ENCODE assay signal across 1 cellular context in the genomic region with DNA sequence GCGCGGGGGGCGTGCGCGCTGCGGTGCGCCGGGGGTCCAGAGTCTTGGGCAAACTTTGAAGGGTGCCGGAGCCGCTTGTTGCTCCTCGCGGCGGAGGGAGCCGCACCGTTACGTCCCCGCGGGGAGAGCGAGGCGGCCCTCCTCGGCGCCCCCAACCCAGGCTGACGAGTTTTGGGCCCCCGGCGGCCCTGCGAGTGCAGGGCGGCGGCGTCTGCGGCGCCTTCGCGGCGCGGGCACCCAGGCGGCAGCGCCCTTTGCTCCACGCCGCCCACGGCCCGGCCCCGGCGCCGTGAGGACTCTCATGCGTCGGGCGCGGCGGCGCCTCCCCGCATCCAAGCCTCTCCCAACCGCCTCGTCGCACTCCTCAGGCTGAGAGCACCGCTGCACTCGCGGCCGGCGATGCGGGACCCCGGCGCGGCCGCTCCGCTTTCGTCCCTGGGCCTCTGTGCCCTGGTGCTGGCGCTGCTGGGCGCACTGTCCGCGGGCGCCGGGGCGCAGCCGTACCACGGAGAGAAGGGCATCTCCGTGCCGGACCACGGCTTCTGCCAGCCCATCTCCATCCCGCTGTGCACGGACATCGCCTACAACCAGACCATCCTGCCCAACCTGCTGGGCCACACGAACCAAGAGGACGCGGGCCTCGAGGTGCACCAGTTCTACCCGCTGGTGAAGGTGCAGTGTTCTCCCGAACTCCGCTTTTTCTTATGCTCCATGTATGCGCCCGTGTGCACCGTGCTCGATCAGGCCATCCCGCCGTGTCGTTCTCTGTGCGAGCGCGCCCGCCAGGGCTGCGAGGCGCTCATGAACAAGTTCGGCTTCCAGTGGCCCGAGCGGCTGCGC.
TF ChIP-seq lines count a peak whose summit lies in the region.

No MANE protein-coding gene starts in this region.

TF ChIP-seq in WTC11, 78 proteins besides CTCF, POLR2A, EP300 and RAD21 (continued from another document):
- TF ChIP-seq, protein P1, sequence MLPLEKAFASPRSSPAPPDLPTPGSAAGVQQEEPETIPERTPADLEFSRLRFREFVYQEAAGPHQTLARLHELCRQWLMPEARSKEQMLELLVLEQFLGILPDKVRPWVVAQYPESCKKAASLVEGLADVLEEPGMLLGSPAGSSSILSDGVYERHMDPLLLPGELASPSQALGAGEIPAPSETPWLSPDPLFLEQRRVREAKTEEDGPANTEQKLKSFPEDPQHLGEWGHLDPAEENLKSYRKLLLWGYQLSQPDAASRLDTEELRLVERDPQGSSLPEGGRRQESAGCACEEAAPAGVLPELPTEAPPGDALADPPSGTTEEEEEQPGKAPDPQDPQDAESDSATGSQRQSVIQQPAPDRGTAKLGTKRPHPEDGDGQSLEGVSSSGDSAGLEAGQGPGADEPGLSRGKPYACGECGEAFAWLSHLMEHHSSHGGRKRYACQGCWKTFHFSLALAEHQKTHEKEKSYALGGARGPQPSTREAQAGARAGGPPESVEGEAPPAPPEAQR (CRISPR knock-in tag; IDR thresholded peaks at IDR 0.05), result no peak
- TF ChIP-seq GABPB1 (CRISPR knock-in tag; IDR thresholded peaks at IDR 0.05) (no peak), MAX (CRISPR knock-in tag; IDR thresholded peaks at IDR 0.05) (no peak), NFATC4 (CRISPR knock-in tag; IDR thresholded peaks at IDR 0.05) (no peak), ZNF425 (CRISPR knock-in tag; conservative IDR thresholded peaks at IDR 0.05) (no peak), GRHL2 (CRISPR knock-in tag; IDR thresholded peaks at IDR 0.05; ENCODE audit: insufficient replicate concordance, severe bottlenecking) (no peak), ZNF671 (CRISPR knock-in tag; IDR thresholded peaks at IDR 0.05) (no peak), JAZF1 (CRISPR knock-in tag; IDR thresholded peaks at IDR 0.05) (no peak)
- TF ChIP-seq, protein P2, sequence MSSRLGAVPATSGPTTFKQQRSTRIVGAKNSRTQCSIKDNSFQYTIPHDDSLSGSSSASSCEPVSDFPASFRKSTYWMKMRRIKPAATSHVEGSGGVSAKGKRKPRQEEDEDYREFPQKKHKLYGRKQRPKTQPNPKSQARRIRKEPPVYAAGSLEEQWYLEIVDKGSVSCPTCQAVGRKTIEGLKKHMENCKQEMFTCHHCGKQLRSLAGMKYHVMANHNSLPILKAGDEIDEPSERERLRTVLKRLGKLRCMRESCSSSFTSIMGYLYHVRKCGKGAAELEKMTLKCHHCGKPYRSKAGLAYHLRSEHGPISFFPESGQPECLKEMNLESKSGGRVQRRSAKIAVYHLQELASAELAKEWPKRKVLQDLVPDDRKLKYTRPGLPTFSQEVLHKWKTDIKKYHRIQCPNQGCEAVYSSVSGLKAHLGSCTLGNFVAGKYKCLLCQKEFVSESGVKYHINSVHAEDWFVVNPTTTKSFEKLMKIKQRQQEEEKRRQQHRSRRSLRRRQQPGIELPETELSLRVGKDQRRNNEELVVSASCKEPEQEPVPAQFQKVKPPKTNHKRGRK (CRISPR knock-in tag; IDR thresholded peaks at IDR 0.05; ENCODE audit: borderline replicate concordance), result no peak
